ENCODE assay signal across 9 cellular contexts in genomic region chr2:231926180-231926741, GRCh38. TPM values are rescaled to one million over a fixed set of nuclear protein-coding genes. Genes with fewer than 3 reads are reported as not detected.
A peak's percentile ranks its signal among the peaks of the same experiment; 100 is the strongest.
DNase-seq lines count a peak whose midpoint lies in the region; ATAC-seq and TF ChIP-seq lines count a peak whose summit lies in the region.
"Had no signal": no experiment of that assay in that cellular context is flagged by ENCODE, and none has a peak within 500 bp of the region (broad histone marks: within the 10 kb centered on the region; RNA-seq: fewer than 3 reads in every experiment).

Gene NPPC, minus strand, starts transcription at chr2:231926396. Its CDS starts 147 bp downstream, at chr2:231926249.

- peaks cover 16 to 27% of the 10 kb centered on the region in 2 donors for H3K4me1 Mint-ChIP-seq in stimulated activated naive B cell treated with anti-CD40 and anti-IgM and Interleukin-4, amounts not matched to agents 10 μg/mL and 1 μg/mL and 100 μg/mL, for 72 hours

- ATAC-seq in HG03097 (IDR thresholded peaks at IDR 0.05; ENCODE audit: low FRiP score, unreplicated experiment) (peak; percentile 50), HG03457 (IDR thresholded peaks at IDR 0.05; ENCODE audit: unreplicated experiment) (no peak)
- ATAC-seq in stimulated activated naive B cell treated with anti-CD40 and anti-IgM and Interleukin-4, amounts not matched to agents 10 μg/mL and 1 μg/mL and 100 μg/mL, for 72 hours (replicated peaks), result peak; percentile 65 to 73

- TF ChIP-seq CTCF in epithelial cell of proximal tubule (conservative IDR thresholded peaks at IDR 0.05; ENCODE audit: low read depth, low read length), result peak; percentile 39

- DNase-seq in GM03348 (ENCODE audit: low spot score) (peak; percentile 52), NCI-H524 (lab: John Stamatoyannopoulos, UW) (peak; percentile 75 to 90), epithelial cell of proximal tubule (ENCODE audit: low read depth) (no peak)
- DNase-seq in activated CD8-positive, alpha-beta memory T cell treated with anti-CD3 and anti-CD28 coated beads for 1 hour (ENCODE audit: extremely low read depth in 1 of 2, low read depth in 1 of 2), result peak; percentile 22 to 30
- peak; percentile 29 for DNase-seq in stimulated activated naive B cell treated with anti-CD40 and anti-IgM and Interleukin-4, amounts not matched to agents 10 μg/mL and 1 μg/mL and 100 μg/mL, for 72 hours

- H3K4me3 ChIP-seq in epithelial cell of proximal tubule (ENCODE audit: low read depth, low read length) (peak within 1 kb of the TSS; percentile 46), muscle layer of colon (ENCODE audit: low read depth in 1 of 2, low read length in 2 of 2) (peak within 1 kb of the TSS; percentile 41 to 49)

- no peaks in the 10 kb centered on the region for H3K9me3 ChIP-seq in muscle layer of colon (ENCODE audit: low read length)
- H3K9me3 ChIP-seq: neutrophil had no signal

- no peaks in the 10 kb centered on the region for H3K36me3 Mint-ChIP-seq in stimulated activated naive B cell treated with anti-CD40 and anti-IgM and Interleukin-4, amounts not matched to agents 10 μg/mL and 1 μg/mL and 100 μg/mL, for 72 hours

- peak within 1 kb of the TSS; percentile 72 to 75 for H3K4me3 Mint-ChIP-seq in stimulated activated naive B cell treated with anti-CD40 and anti-IgM and Interleukin-4, amounts not matched to agents 10 μg/mL and 1 μg/mL and 100 μg/mL, for 72 hours

- H3K36me3 ChIP-seq in muscle layer of colon (ENCODE audit: insufficient read depth, low read length), result no peaks in the 10 kb centered on the region
- H3K36me3 ChIP-seq: neutrophil had no signal

- H3K27me3 Mint-ChIP-seq in stimulated activated naive B cell treated with anti-CD40 and anti-IgM and Interleukin-4, amounts not matched to agents 10 μg/mL and 1 μg/mL and 100 μg/mL, for 72 hours, result peaks cover 55 to 67% of the 10 kb centered on the region in 2 donors

- H3K9ac ChIP-seq in muscle layer of colon (ENCODE audit: low read length), result no peak within 1 kb of the TSS

- peaks cover 17 to 57% of the 10 kb centered on the region in 2 donors for H3K27me3 ChIP-seq in muscle layer of colon (ENCODE audit: control insufficient read depth in 1 of 2, insufficient read depth in 2 of 2, low read length in 2 of 2)

- H3K9me3 Mint-ChIP-seq in stimulated activated naive B cell treated with anti-CD40 and anti-IgM and Interleukin-4, amounts not matched to agents 10 μg/mL and 1 μg/mL and 100 μg/mL, for 72 hours, result no peaks in the 10 kb centered on the region

- H3K4me1 ChIP-seq in muscle layer of colon (ENCODE audit: insufficient read depth, low read length), result peaks cover 4% of the 10 kb centered on the region

- H3K27ac Mint-ChIP-seq in stimulated activated naive B cell treated with anti-CD40 and anti-IgM and Interleukin-4, amounts not matched to agents 10 μg/mL and 1 μg/mL and 100 μg/mL, for 72 hours, result peak within 1 kb of the TSS; percentile 22

- no peak within 1 kb of the TSS for H3K27ac ChIP-seq in muscle layer of colon (ENCODE audit: low read depth, low read length)
- H3K27ac ChIP-seq: neutrophil had no signal

RNA-seq across cellular contexts. Expression of gene NPPC, which starts in this region (rescaled TPM):
- not detected in 2 replicates for total RNA-seq in epithelial cell of proximal tubule
